ENCODE assay signal across 22 cellular contexts in genomic region chr5:158819095-158819494, GRCh38.
DNase-seq lines count a peak whose midpoint lies in the region; ATAC-seq and TF ChIP-seq lines count a peak whose summit lies in the region.
"Had no signal": no experiment of that assay in that cellular context is flagged by ENCODE, and none has a peak within 500 bp of the region (broad histone marks: within the 10 kb centered on the region; RNA-seq: fewer than 3 reads in every experiment).

No MANE protein-coding gene starts in this region.

- CTCF ChIA-PET in naive thymus-derived CD4-positive, alpha-beta T cell (lab: Charles Lee) = interaction anchor here (0.6 to 0.7 kb wide), 2 partner anchors 71 to 283 kb away, joined by 3 to 4 read pairs; no protein-coding TSS in a partner anchor

- H3K79me2 ChIP-seq in neural cell (replicated peaks; ENCODE audit: insufficient read depth, low read length) = no peaks in the 10 kb centered on the region

- no peak overlapping the region for H3K4me2 ChIP-seq in neural cell (ENCODE audit: low read length)

- H3K4me3 ChIP-seq in neural cell (ENCODE audit: low read length) = peak overlapping the region; percentile 14
- no peak overlapping the region for H3K4me3 ChIP-seq in naive thymus-derived CD4-positive, alpha-beta T cell (ENCODE audit: low read length)
- H3K4me3 ChIP-seq: breast epithelium, Peyer's patch, sigmoid colon, testis had no signal

- no peaks in the 10 kb centered on the region for H3K9me2 ChIP-seq in neural cell (ENCODE audit: insufficient read depth, low read length)

- peaks cover 0 to 20% (median 11%) of the 10 kb centered on the region in 5 donors for H3K36me3 Mint-ChIP-seq in naive thymus-derived CD4-positive, alpha-beta T cell

- H3K9me3 ChIP-seq in neural cell (ENCODE audit: low read length) = no peaks in the 10 kb centered on the region
- peaks cover 0 to 7% (median 0%) of the 10 kb centered on the region in 3 experiments for H3K9me3 ChIP-seq in naive thymus-derived CD4-positive, alpha-beta T cell (ENCODE audit: control insufficient read depth in 2 of 3, low read length in 3 of 3)
- H3K9me3 ChIP-seq: breast epithelium, Peyer's patch, sigmoid colon, testis had no signal

- H3K4me1 ChIP-seq in naive thymus-derived CD4-positive, alpha-beta T cell (ENCODE audit: control insufficient read depth in 2 of 2, insufficient read depth in 2 of 2, low read length in 2 of 2) = peaks cover 0 to 4% of the 10 kb centered on the region in 2 donors
- H3K4me1 ChIP-seq: breast epithelium, sigmoid colon, testis had no signal

- ATAC-seq in GM18502 (IDR thresholded peaks at IDR 0.05; ENCODE audit: poor library complexity, unreplicated experiment) = peak; percentile 34
- ATAC-seq in GM21723 (IDR thresholded peaks at IDR 0.05; ENCODE audit: unreplicated experiment) = peak; percentile 42
- ATAC-seq in naive thymus-derived CD4-positive, alpha-beta T cell = no peak
- ATAC-seq in GM18873 (IDR thresholded peaks at IDR 0.05; ENCODE audit: low FRiP score, unreplicated experiment) = no peak
- ATAC-seq in GM19324 (IDR thresholded peaks at IDR 0.05; ENCODE audit: low FRiP score, unreplicated experiment) = no peak
- ATAC-seq in GM19455 (IDR thresholded peaks at IDR 0.05; ENCODE audit: unreplicated experiment) = no peak
- ATAC-seq: left ventricle myocardium superior had no signal

- H3K9ac ChIP-seq in neural cell (ENCODE audit: low read length) = no peak overlapping the region

- intact Hi-C loops in naive thymus-derived CD4-positive, alpha-beta T cell (cut with micrococcal nuclease) = no loop called here

- POLR2A ChIA-PET in naive thymus-derived CD4-positive, alpha-beta T cell (lab: Charles Lee) = interaction anchor here (0.7 kb wide), 1 partner anchor 630 kb away, joined by 3 read pairs; no protein-coding TSS in a partner anchor

- H2AFZ ChIP-seq in neural cell (ENCODE audit: low read depth, low read length) = no peak overlapping the region

- H3K27ac ChIP-seq in neural cell (ENCODE audit: low read length) = peak overlapping the region; percentile 82
- H3K27ac ChIP-seq in naive thymus-derived CD4-positive, alpha-beta T cell (ENCODE audit: low read depth, low read length) = no peak overlapping the region
- H3K27ac ChIP-seq: breast epithelium, sigmoid colon, testis, VCaP had no signal

- DNase-seq in NAMALWA (ENCODE audit: low spot score) = peak; percentile 82
- no peak for DNase-seq in naive thymus-derived CD4-positive, alpha-beta T cell
- DNase-seq: activated CD4-positive, alpha-beta memory T cell treated with anti-CD3 and anti-CD28 coated beads for 36 hours; activated naive CD8-positive, alpha-beta T cell treated with anti-CD3 and anti-CD28 coated beads, Interleukin-2, amount 10 ng/mL, durations not matched to agents 7 days and 5 days; activated T-cell treated with anti-CD3 and anti-CD28 coated beads, Interleukin-2, amount 50 U/mL, for 72 hours; erythroblast; left ventricle myocardium superior; NCI-H187 treated with DMSO at 0.1 percent for 48 hours; NCI-H524 treated with DMSO at 0.1 percent for 48 hours; sigmoid colon; SW 1271; testis had no signal

- peaks cover 4% of the 10 kb centered on the region for H3K36me3 ChIP-seq in neural cell (ENCODE audit: insufficient read depth, low read length)
- no peaks in the 10 kb centered on the region for H3K36me3 ChIP-seq in naive thymus-derived CD4-positive, alpha-beta T cell (ENCODE audit: control insufficient read depth in 2 of 3, insufficient read depth in 3 of 3, low read length in 3 of 3)
- H3K36me3 ChIP-seq: breast epithelium, Peyer's patch, sigmoid colon had no signal

- no peaks in the 10 kb centered on the region for H4K20me1 ChIP-seq in neural cell (ENCODE audit: insufficient read depth)

- peaks cover 0 to 21% (median 10%) of the 10 kb centered on the region in 11 donors for H3K9me3 Mint-ChIP-seq in naive thymus-derived CD4-positive, alpha-beta T cell

- peak; percentile 33 for TF ChIP-seq RAD21 in neural cell (conservative IDR thresholded peaks at IDR 0.05)

- no peaks in the 10 kb centered on the region for H3K27me3 ChIP-seq in neural cell (ENCODE audit: insufficient read depth, low read depth, low read length)
- H3K27me3 ChIP-seq in naive thymus-derived CD4-positive, alpha-beta T cell (ENCODE audit: control insufficient read depth in 2 of 2, insufficient read depth in 2 of 2, low read length in 2 of 2) = no peaks in the 10 kb centered on the region
- H3K27me3 ChIP-seq: breast epithelium, Peyer's patch, sigmoid colon, testis had no signal

- H3K27me3 Mint-ChIP-seq in naive thymus-derived CD4-positive, alpha-beta T cell = no peaks in the 10 kb centered on the region
- H3K27me3 Mint-ChIP-seq: activated naive CD8-positive, alpha-beta T cell treated with anti-CD3 and anti-CD28 coated beads, Interleukin-2, amount 10 ng/mL, durations not matched to agents 7 days and 5 days had no signal

- peaks cover 8 to 52% (median 38%) of the 10 kb centered on the region in 7 donors for H3K4me1 Mint-ChIP-seq in naive thymus-derived CD4-positive, alpha-beta T cell

- peak overlapping the region in 2 of 9 donors; percentile 4 to 27 for H3K27ac Mint-ChIP-seq in naive thymus-derived CD4-positive, alpha-beta T cell
- H3K27ac Mint-ChIP-seq: activated CD4-positive, alpha-beta memory T cell treated with anti-CD3 and anti-CD28 coated beads for 36 hours; activated naive CD8-positive, alpha-beta T cell treated with anti-CD3 and anti-CD28 coated beads, Interleukin-2, amount 10 ng/mL, durations not matched to agents 7 days and 5 days; activated T-cell treated with anti-CD3 and anti-CD28 coated beads, Interleukin-2, amount 50 U/mL, for 72 hours; dendritic cell treated with granulocyte-macrophage colony-stimulating factor and Interleukin-4, amounts not matched to agents 40 ng/mL and 50 ng/mL, for 4 days had no signal

- no peak overlapping the region for H3K4me3 Mint-ChIP-seq in naive thymus-derived CD4-positive, alpha-beta T cell
- H3K4me3 Mint-ChIP-seq: activated CD4-positive, alpha-beta memory T cell treated with anti-CD3 and anti-CD28 coated beads for 36 hours; dendritic cell treated with granulocyte-macrophage colony-stimulating factor and Interleukin-4, amounts not matched to agents 40 ng/mL and 50 ng/mL, for 4 days had no signal

- peaks cover 4% of the 10 kb centered on the region for H3F3A ChIP-seq in neural cell (ENCODE audit: insufficient read depth, low read length, poor library complexity, severe bottlenecking)

- TF ChIP-seq CTCF in neural cell (IDR thresholded peaks at IDR 0.05; ENCODE audit: poor library complexity, severe bottlenecking) = peak; percentile 32

- peak; percentile 86 for TF ChIP-seq EP300 in neural cell (conservative IDR thresholded peaks at IDR 0.05; ENCODE audit: poor library complexity, severe bottlenecking)

TF ChIP-seq in neural cell, 6 proteins besides CTCF, POLR2A, EP300 and RAD21:
- TF ChIP-seq MXI1 (conservative IDR thresholded peaks at IDR 0.05; ENCODE audit: poor library complexity, severe bottlenecking) (no peak), SMC3 (conservative IDR thresholded peaks at IDR 0.05; ENCODE audit: poor library complexity) (peak; percentile 36), POLR2AphosphoS5 (IDR thresholded peaks at IDR 0.05) (peak; percentile 71), EZH2 (IDR thresholded peaks at IDR 0.05; ENCODE audit: borderline replicate concordance, insufficient read depth, low read length, poor library complexity, severe bottlenecking) (no peak), REST (IDR thresholded peaks at IDR 0.05; ENCODE audit: borderline replicate concordance) (no peak)

Comparison
In these comparisons a context has a peak if more than half of its experiments do, and no peak if none do; other contexts are left out.
1. ATAC-seq: peak in GM18502 (single experiment) and GM21723 (single experiment); none in naive thymus-derived CD4-positive, alpha-beta T cell (single experiment), GM18873 (single experiment), GM19324 (single experiment) and GM19455 (single experiment).